In the genomic region with DNA sequence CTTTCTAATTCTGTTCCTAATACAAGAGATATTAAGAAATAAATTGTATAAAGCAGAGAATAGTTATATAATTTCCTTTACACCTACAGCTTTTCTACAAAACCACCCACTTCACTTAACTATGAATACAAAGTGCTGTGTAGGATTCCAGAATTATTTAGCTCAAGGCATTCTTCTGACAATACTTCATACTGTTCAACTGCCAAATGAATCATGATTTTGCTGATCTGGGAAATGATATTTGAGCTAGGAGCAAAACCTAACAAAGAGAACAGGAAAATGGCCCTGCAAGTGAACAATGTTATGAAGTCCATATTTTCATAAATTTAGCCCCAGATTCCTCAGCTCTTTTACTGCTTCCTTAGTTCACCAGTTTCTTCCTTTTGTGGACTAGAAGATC, we compare ENCODE assay signal across 14 cellular contexts. TPM values are rescaled to one million over a fixed set of nuclear protein-coding genes. Genes with fewer than 3 reads are reported as not detected.
DNase-seq lines count a peak whose midpoint lies in the region; TF ChIP-seq lines count a peak whose summit lies in the region.
"Had no signal": no experiment of that assay in that cellular context is flagged by ENCODE, and none has a peak within 500 bp of the region (broad histone marks: within the 10 kb centered on the region; RNA-seq: fewer than 3 reads in every experiment).

No MANE protein-coding gene starts in this region.

- CTCF ChIA-PET in mammary epithelial cell (lab: Charles Lee; ENCODE audit: low non-redundant PET): no interaction called here

- in situ Hi-C loops in mammary epithelial cell (cut with MboI; ENCODE audit: low sequenced_read_pairs in 2 of 2): no loop called here

- peak in 1 of 2 donors; percentile 59 for TF ChIP-seq EP300 in tibial nerve (IDR thresholded peaks at IDR 0.05)

- no peak overlapping the region for H3K4me3 Mint-ChIP-seq in activated naive CD4-positive, alpha-beta T cell treated with anti-CD3 and anti-CD28 coated beads, Interleukin-2, amount 50 U/mL, for 24 hours
- H3K4me3 Mint-ChIP-seq: central memory CD8-positive, alpha-beta T cell had no signal

- TF ChIP-seq CTCF in mammary epithelial cell (conservative IDR thresholded peaks at IDR 0.05 in 1 of 2, IDR thresholded peaks at IDR 0.05 in 1 of 2; ENCODE audit: extremely low read depth in 1 of 2, insufficient read depth in 1 of 2, low read depth in 1 of 2, low read length in 2 of 2) (no peak), tibial nerve (IDR thresholded peaks at IDR 0.05) (no peak)

- H3K79me2 ChIP-seq in mammary epithelial cell (ENCODE audit: insufficient read depth, low read length): no peaks in the 10 kb centered on the region

- H3K27me3 ChIP-seq in mammary epithelial cell (ENCODE audit: insufficient read depth, low read length) (no peaks in the 10 kb centered on the region), tibial nerve (no peaks in the 10 kb centered on the region)

- no peaks in the 10 kb centered on the region for H4K20me1 ChIP-seq in mammary epithelial cell (ENCODE audit: insufficient read depth, low read length)

- peak overlapping the region; percentile 5 for H3K27ac ChIP-seq in mammary epithelial cell (ENCODE audit: insufficient read depth, low read depth, low read length)
- H3K27ac ChIP-seq in tibial nerve: peak overlapping the region in 3 of 4 donors; percentile 34 to 85 (median 84)
- H3K27ac ChIP-seq: 22Rv1 had no signal

- H3K4me3 ChIP-seq in mammary epithelial cell (replicated peaks in 1 of 3; ENCODE audit: insufficient read depth in 1 of 3, low read depth in 2 of 3, low read length in 3 of 3) (no peak overlapping the region), tibial nerve (no peak overlapping the region)

- H3K4me1 Mint-ChIP-seq in activated naive CD4-positive, alpha-beta T cell treated with anti-CD3 and anti-CD28 coated beads, Interleukin-2, amount 50 U/mL, for 24 hours: peaks cover 5% of the 10 kb centered on the region
- H3K4me1 Mint-ChIP-seq: central memory CD8-positive, alpha-beta T cell had no signal

- intact Hi-C loops in mammary epithelial cell (cut with micrococcal nuclease): no loop called here

- H3K9me3 Mint-ChIP-seq in activated naive CD4-positive, alpha-beta T cell treated with anti-CD3 and anti-CD28 coated beads, Interleukin-2, amount 50 U/mL, for 24 hours: no peaks in the 10 kb centered on the region
- H3K9me3 Mint-ChIP-seq: central memory CD8-positive, alpha-beta T cell; naive thymus-derived CD8-positive, alpha-beta T cell had no signal

- H3K4me2 ChIP-seq in mammary epithelial cell (ENCODE audit: insufficient read depth, low read depth, low read length): peak overlapping the region; percentile 20

- no peak for DNase-seq in activated naive CD4-positive, alpha-beta T cell (lab: John Stamatoyannopoulos, UW)
- DNase-seq in mammary epithelial cell: peak; percentile 70
- peak; percentile 32 for DNase-seq in hepatic stellate cell (ENCODE audit: low spot score)
- DNase-seq in tibial nerve (ENCODE audit: low spot score in 2 of 2): no peak
- no peak for DNase-seq in NOMO-1 (lab: John Stamatoyannopoulos, UW; ENCODE audit: unreplicated experiment in 2 of 2)
- DNase-seq in retina: no peak
- no peak for DNase-seq in SHP77 (lab: John Stamatoyannopoulos, UW)
- DNase-seq: activated CD4-positive, alpha-beta T cell treated with anti-CD3 and anti-CD28 coated beads for 4 hours; left colon; naive thymus-derived CD8-positive, alpha-beta T cell had no signal

- dilution Hi-C loops in mammary epithelial cell (cut with HindIII; ENCODE audit: low sequenced_read_pairs): no loop called here

- H3K27me3 Mint-ChIP-seq in activated naive CD4-positive, alpha-beta T cell treated with anti-CD3 and anti-CD28 coated beads, Interleukin-2, amount 50 U/mL, for 24 hours: no peaks in the 10 kb centered on the region
- H3K27me3 Mint-ChIP-seq: central memory CD8-positive, alpha-beta T cell; naive thymus-derived CD8-positive, alpha-beta T cell had no signal

- peak overlapping the region; percentile 74 for H3K27ac Mint-ChIP-seq in activated naive CD4-positive, alpha-beta T cell treated with anti-CD3 and anti-CD28 coated beads, Interleukin-2, amount 50 U/mL, for 24 hours

- H3K4me1 ChIP-seq in mammary epithelial cell (ENCODE audit: insufficient read depth, low read length) (peaks cover 10% of the 10 kb centered on the region), tibial nerve (peaks cover 0 to 60% (median 3%) of the 10 kb centered on the region in 4 donors)

- H2AFZ ChIP-seq in mammary epithelial cell (ENCODE audit: low read depth, low read length): peak overlapping the region; percentile 9

- TF ChIP-seq POLR2A in tibial nerve (IDR thresholded peaks at IDR 0.05): no peak

- no TSS peak for BruUV-seq in mammary epithelial cell (replicated peaks; lab: Mats Ljungman, UMichigan)

- H3K36me3 Mint-ChIP-seq in activated naive CD4-positive, alpha-beta T cell treated with anti-CD3 and anti-CD28 coated beads, Interleukin-2, amount 50 U/mL, for 24 hours: peaks cover 21% of the 10 kb centered on the region

- H3K9ac ChIP-seq in mammary epithelial cell (ENCODE audit: insufficient read depth, low read length): no peak overlapping the region

- H3K9me3 ChIP-seq in mammary epithelial cell (replicated peaks; ENCODE audit: insufficient read depth, low read length) (no peaks in the 10 kb centered on the region), tibial nerve (no peaks in the 10 kb centered on the region)

- H3K36me3 ChIP-seq in mammary epithelial cell (ENCODE audit: insufficient read depth, low read length): peaks cover 12% of the 10 kb centered on the region
- peaks cover 3 to 85% (median 15%) of the 10 kb centered on the region in 3 donors for H3K36me3 ChIP-seq in tibial nerve

RNA-seq across cellular contexts. Expression of gene BBS2, which starts 12.9 kb away (rescaled TPM):
- 10 to 100 TPM; 46.5 to 60.0 TPM for total RNA-seq in mammary epithelial cell
- 39.3 TPM for polyA plus RNA-seq in mammary epithelial cell
- polyA minus RNA-seq in mammary epithelial cell: 130 TPM
- total RNA-seq in tibial nerve: 100 to 1,000 TPM in 3 of 4 donors, 10 to 100 TPM in 1; 79.8 to 144 (median 120) TPM

RNA-seq across cellular contexts. Expression of gene OGFOD1, which starts 55.6 kb away (rescaled TPM):
- 100 to 1,000 TPM in 1 of 2 donors, 10 to 100 TPM in 1; 84.3 to 110 TPM for total RNA-seq in mammary epithelial cell
- polyA plus RNA-seq in mammary epithelial cell: 69.7 TPM
- 28.9 TPM for polyA minus RNA-seq in mammary epithelial cell
- total RNA-seq in tibial nerve: 10 to 100 TPM; 28.8 to 39.6 (median 35.6) TPM

RNA-seq across cellular contexts. Expression of gene NUDT21, which starts 55.8 kb away (rescaled TPM):
- total RNA-seq in mammary epithelial cell (100 to 1,000 TPM in 1 of 2 donors, 10 to 100 TPM in 1; 57.7 to 109 TPM), tibial nerve (10 to 100 TPM; 41.5 to 57.3 (median 47.2) TPM)
- 81.6 TPM for polyA plus RNA-seq in mammary epithelial cell
- 30.3 TPM for polyA minus RNA-seq in mammary epithelial cell

RNA-seq across cellular contexts. Expression of gene MT4, which starts 57.9 kb away (rescaled TPM):
- total RNA-seq in mammary epithelial cell (not detected), tibial nerve (not detected)
- not detected for polyA plus RNA-seq in mammary epithelial cell
- polyA minus RNA-seq in mammary epithelial cell: not detected
- total RNA-seq: left colon; naive thymus-derived CD8-positive, alpha-beta T cell; skeletal muscle tissue had no signal
- polyA plus RNA-seq: naive thymus-derived CD8-positive, alpha-beta T cell had no signal

Comparison
In these comparisons a context has a peak if more than half of its experiments do, and no peak if none do; other contexts are left out.
1. DNase-seq: peak in mammary epithelial cell (single experiment) and hepatic stellate cell (single experiment); none in activated naive CD4-positive, alpha-beta T cell (0 of 4), tibial nerve (0 of 2), NOMO-1 (0 of 2), retina (single experiment) and SHP77 (0 of 2).